ENCODE assay signal across 8 cellular contexts in the genomic region with DNA sequence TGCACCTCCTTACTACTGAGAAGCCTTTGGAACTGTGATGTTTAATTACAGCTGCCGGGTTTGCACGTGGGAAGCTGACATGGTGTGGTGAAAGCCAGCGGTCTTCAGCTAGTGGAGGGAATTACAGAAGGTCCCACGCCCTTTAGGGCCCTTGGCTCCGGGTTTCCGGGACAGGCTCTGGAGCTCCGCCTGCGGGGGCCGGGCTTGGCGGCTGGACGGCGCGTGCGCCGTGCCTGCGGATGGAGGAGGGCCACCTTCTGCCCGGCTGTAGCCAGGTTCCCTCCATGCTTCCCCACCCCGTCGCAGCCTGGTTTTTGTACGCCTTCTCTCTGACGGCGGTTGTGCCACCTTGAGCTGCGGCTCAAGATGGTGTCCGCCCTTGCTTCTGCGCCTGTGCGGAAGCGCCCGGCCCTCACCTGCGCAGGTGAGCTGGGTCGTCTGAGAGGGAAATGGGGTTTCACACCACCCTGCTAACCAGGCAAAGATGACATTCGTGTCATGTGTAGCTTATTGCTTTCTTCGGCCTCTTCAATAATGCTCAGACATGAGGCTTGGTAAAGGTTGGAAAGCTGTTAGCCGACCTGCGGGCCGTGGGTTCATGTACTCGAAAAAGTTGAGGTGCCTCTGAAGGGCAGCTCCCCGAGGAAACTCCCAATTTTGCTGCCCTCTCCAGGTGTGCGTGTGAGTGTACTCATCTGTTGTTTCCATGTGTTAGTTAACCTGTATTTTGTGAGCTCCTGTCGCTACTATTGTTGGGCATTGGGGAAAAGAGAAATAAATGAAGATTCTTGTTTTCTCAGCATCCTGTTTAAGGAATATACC. TPM values are rescaled to one million over a fixed set of nuclear protein-coding genes. Genes with fewer than 3 reads are reported as not detected.
DNase-seq lines count a peak whose midpoint lies in the region; ATAC-seq lines count a peak whose summit lies in the region.

No MANE protein-coding gene starts in this region.

- no peaks in the 10 kb centered on the region for H3K4me1 ChIP-seq in right cardiac atrium (ENCODE audit: control insufficient read depth, insufficient read depth, low read length)

- no peak overlapping the region for H3K27ac ChIP-seq in right cardiac atrium (ENCODE audit: low read length)

- ATAC-seq in right cardiac atrium (peak; percentile 97 to 98), GM21390 (IDR thresholded peaks at IDR 0.05; ENCODE audit: unreplicated experiment) (no peak), HG02798 (IDR thresholded peaks at IDR 0.05; ENCODE audit: poor library complexity, unreplicated experiment) (no peak)

- peaks cover 7% of the 10 kb centered on the region for H3K36me3 Mint-ChIP-seq in T-helper 1 cell treated with Interleukin-12 subunit alpha and Interleukin-12 subunit beta and Interleukin-4 antibody, amounts not matched to agents 30 μg/mL and 1 μg/mL, for 36 hours (ENCODE audit: low read depth)

- no peaks in the 10 kb centered on the region for H3K9me3 ChIP-seq in right cardiac atrium (ENCODE audit: control insufficient read depth, low read length)

- no peaks in the 10 kb centered on the region for H3K27me3 Mint-ChIP-seq in T-helper 1 cell treated with Interleukin-12 subunit alpha and Interleukin-12 subunit beta and Interleukin-4 antibody, amounts not matched to agents 30 μg/mL and 1 μg/mL, for 36 hours (ENCODE audit: low read depth)

- WGBS in right cardiac atrium = 15% methylated on average over 39 of the region's 39 CpGs

- peak overlapping the region; percentile 63 for H3K4me3 Mint-ChIP-seq in T-helper 1 cell treated with Interleukin-12 subunit alpha and Interleukin-12 subunit beta and Interleukin-4 antibody, amounts not matched to agents 30 μg/mL and 1 μg/mL, for 36 hours

- DNase-seq in DMS 273 (lab: John Stamatoyannopoulos, UW; ENCODE audit: unreplicated experiment) (peak; percentile 67), DMS 273 treated with DMSO at 0.1 percent for 48 hours (lab: John Stamatoyannopoulos, UW) (no peak), anterior cingulate cortex (lab: John Stamatoyannopoulos, UW) (peak in 39 of 58 donors; percentile 6 to 63 (median 29)), right cardiac atrium (peak; percentile 87 to 94 (median 94)), skeletal muscle cell (ENCODE audit: low read depth) (peak; percentile 31)

- H3K27ac Mint-ChIP-seq in T-helper 1 cell treated with Interleukin-12 subunit alpha and Interleukin-12 subunit beta and Interleukin-4 antibody, amounts not matched to agents 30 μg/mL and 1 μg/mL, for 36 hours = peak overlapping the region; percentile 69

- H3K27me3 ChIP-seq in right cardiac atrium (ENCODE audit: control insufficient read depth, insufficient read depth) = no peaks in the 10 kb centered on the region

- H3K9me3 Mint-ChIP-seq in T-helper 1 cell treated with Interleukin-12 subunit alpha and Interleukin-12 subunit beta and Interleukin-4 antibody, amounts not matched to agents 30 μg/mL and 1 μg/mL, for 36 hours = no peaks in the 10 kb centered on the region

- intact Hi-C loops in right cardiac atrium (cut with DNase I) = no loop called here

- H3K4me3 ChIP-seq in right cardiac atrium (ENCODE audit: low read length) (peak overlapping the region; percentile 58), skeletal muscle cell (ENCODE audit: low read depth, low read length) (peak overlapping the region; percentile 43)

- H3K4me1 Mint-ChIP-seq in T-helper 1 cell treated with Interleukin-12 subunit alpha and Interleukin-12 subunit beta and Interleukin-4 antibody, amounts not matched to agents 30 μg/mL and 1 μg/mL, for 36 hours (ENCODE audit: low read depth) = peaks cover 6% of the 10 kb centered on the region

RNA-seq across cellular contexts. Expression of gene OPRD1, which starts 36.6 kb away (rescaled TPM):
- not detected for total RNA-seq in right cardiac atrium
- under 0.01 TPM for polyA plus RNA-seq in right cardiac atrium

RNA-seq across cellular contexts. Expression of gene YTHDF2, which starts 38.6 kb away (rescaled TPM):
- total RNA-seq in right cardiac atrium = 10 to 100 TPM; 34.0 to 43.3 (median 36.1) TPM
- 27.2 TPM for polyA plus RNA-seq in right cardiac atrium

Comparison
In these comparisons a context has a peak if more than half of its experiments do, and no peak if none do; other contexts are left out.
1. ATAC-seq: peak in right cardiac atrium (2 of 2); none in GM21390 (single experiment) and HG02798 (single experiment).